In genomic region chr22:23560215-23560614, GRCh38 we compare ENCODE assay signal across 2 cellular contexts.
A peak's percentile ranks its signal among the peaks of the same experiment; 100 is the strongest.
TF ChIP-seq lines count a peak whose summit lies in the region.
"Not testable (repeated sequence)": the region's sequence is repeated elsewhere in the genome, so short reads cannot be mapped to it uniquely, and the experiment has no call there.

No MANE protein-coding gene starts in this region.

TF ChIP-seq in HEK293, 187 proteins besides CTCF, POLR2A, EP300 and RAD21:
- peak; percentile 65 for TF ChIP-seq REST (tag by site-specific recombination; IDR thresholded peaks at IDR 0.05)

TF ChIP-seq in HepG2, 621 proteins besides CTCF, POLR2A, EP300 and RAD21:
- TF ChIP-seq ZBTB40 (IDR thresholded peaks at IDR 0.05) (peak; percentile 15; the same call in 1 of the 2 replicates), REST (IDR thresholded peaks at IDR 0.05; ENCODE audit: borderline replicate concordance in 1 of 2, low read depth in 1 of 2, low read length in 2 of 2) (peak in 1 of 2 experiments; percentile 82; a peak in 2 of 4 replicates)
- not testable (repeated sequence) for TF ChIP-seq ZBTB40 (CRISPR knock-in tag; IDR thresholded peaks at IDR 0.05)
